Comparison of ENCODE assay signal across 11 cellular contexts in genomic region chr11:2389344-2390026, GRCh38. TPM values are rescaled to one million over a fixed set of nuclear protein-coding genes. Genes with fewer than 3 reads are reported as not detected.
A peak's percentile ranks its signal among the peaks of the same experiment; 100 is the strongest.
DNase-seq lines count a peak whose midpoint lies in the region; ATAC-seq and TF ChIP-seq lines count a peak whose summit lies in the region.
"Had no signal": no experiment of that assay in that cellular context is flagged by ENCODE, and none has a peak within 500 bp of the region (broad histone marks: within the 10 kb centered on the region; RNA-seq: fewer than 3 reads in every experiment).

No MANE protein-coding gene starts in this region.

- H3K9me3 Mint-ChIP-seq in CD8-positive, alpha-beta memory T cell, result no peaks in the 10 kb centered on the region
- no peaks in the 10 kb centered on the region for H3K9me3 Mint-ChIP-seq in endodermal cell

- H3K4me1 Mint-ChIP-seq in CD8-positive, alpha-beta memory T cell, result peaks cover 48 to 63% (median 52%) of the 10 kb centered on the region in 3 donors
- H3K4me1 Mint-ChIP-seq in endodermal cell, result no peaks in the 10 kb centered on the region

- H3K36me3 Mint-ChIP-seq in CD8-positive, alpha-beta memory T cell, result peaks cover 0 to 33% (median 0%) of the 10 kb centered on the region in 3 donors
- peaks cover 17% of the 10 kb centered on the region for H3K36me3 Mint-ChIP-seq in endodermal cell (ENCODE audit: low read depth)

- no peaks in the 10 kb centered on the region for H3K36me3 ChIP-seq in CD8-positive, alpha-beta memory T cell (ENCODE audit: insufficient read depth, low read length)
- peaks cover 8% of the 10 kb centered on the region for H3K36me3 ChIP-seq in endodermal cell (ENCODE audit: control insufficient read depth, insufficient read depth, low read length)
- H3K36me3 ChIP-seq in prostate gland, result peaks cover 0 to 4% of the 10 kb centered on the region in 2 donors

- CTCF ChIA-PET in CD8-positive, alpha-beta memory T cell (lab: Charles Lee), result no interaction called here

- no peak for ATAC-seq in HG02642 (IDR thresholded peaks at IDR 0.05; ENCODE audit: poor library complexity, unreplicated experiment)

- H3K4me3 ChIP-seq in CD8-positive, alpha-beta memory T cell (ENCODE audit: low read length), result no peak overlapping the region
- H3K4me3 ChIP-seq in LNCaP clone FGC (ENCODE audit: low read depth, low read length) (no peak overlapping the region), endodermal cell (ENCODE audit: low read length) (no peak overlapping the region), prostate gland (no peak overlapping the region)

- peak overlapping the region; percentile 51 for H3K27ac ChIP-seq in CD8-positive, alpha-beta memory T cell (ENCODE audit: low read depth, low read length)
- H3K27ac ChIP-seq in endodermal cell (ENCODE audit: low read depth, low read length) (no peak overlapping the region), prostate gland (peak overlapping the region; percentile 46 to 71)

- TF ChIP-seq POLR2A in prostate gland (IDR thresholded peaks at IDR 0.05), result no peak

- peak overlapping the region; percentile 78 to 98 (median 90) for H3K27ac Mint-ChIP-seq in CD8-positive, alpha-beta memory T cell
- peak overlapping the region; percentile 68 for H3K27ac Mint-ChIP-seq in endodermal cell

- 0 out of 2 replicates have a peak, but pooled peaks have one; percentile 3 for TF ChIP-seq CTCF in LNCaP clone FGC (IDR thresholded peaks at IDR 0.05; ENCODE audit: control insufficient read depth, extremely low read depth, insufficient read depth)
- peak; percentile 46 for TF ChIP-seq CTCF in endodermal cell (conservative IDR thresholded peaks at IDR 0.05)
- TF ChIP-seq CTCF in prostate gland (IDR thresholded peaks at IDR 0.05), result no peak

- H3K27me3 Mint-ChIP-seq in CD8-positive, alpha-beta memory T cell, result no peaks in the 10 kb centered on the region
- H3K27me3 Mint-ChIP-seq in endodermal cell (ENCODE audit: insufficient read depth), result no peaks in the 10 kb centered on the region

- H3K27me3 ChIP-seq in CD8-positive, alpha-beta memory T cell (ENCODE audit: insufficient read depth, low read length, poor library complexity, severe bottlenecking), result no peaks in the 10 kb centered on the region
- H3K27me3 ChIP-seq in endodermal cell (ENCODE audit: control insufficient read depth, insufficient read depth, low read length, poor library complexity, severe bottlenecking) (no peaks in the 10 kb centered on the region), prostate gland (replicated peaks; ENCODE audit: insufficient read depth) (no peaks in the 10 kb centered on the region)

- H3K4me1 ChIP-seq in CD8-positive, alpha-beta memory T cell (ENCODE audit: insufficient read depth, low read length), result peaks cover 62% of the 10 kb centered on the region
- H3K4me1 ChIP-seq in endodermal cell (ENCODE audit: control insufficient read depth, insufficient read depth, low read length) (no peaks in the 10 kb centered on the region), prostate gland (replicated peaks) (peaks cover 41% of the 10 kb centered on the region)

- H3K4me3 Mint-ChIP-seq in CD8-positive, alpha-beta memory T cell, result peak overlapping the region; percentile 29 to 89 (median 67)
- H3K4me3 Mint-ChIP-seq in endodermal cell, result no peak overlapping the region

- H3K9ac ChIP-seq in endodermal cell (ENCODE audit: extremely low read depth, low read length, poor library complexity, severe bottlenecking), result no peak overlapping the region

- intact Hi-C loops in prostate gland (cut with DNase I), result no loop called here

- DNase-seq in CD8-positive, alpha-beta memory T cell, result no peak
- DNase-seq in LNCaP clone FGC (ENCODE audit: low read depth) (no peak), endodermal cell (no peak), prostate gland (ENCODE audit: low spot score) (no peak), COR-L47 (lab: John Stamatoyannopoulos, UW) (no peak), iPS-NIHi11 (ENCODE audit: low spot score) (no peak), cerebellar nuclear complex (lab: John Stamatoyannopoulos, UW) (no peak)
- DNase-seq: GDM1, KBM-7 had no signal

- no peaks in the 10 kb centered on the region for H3K9me3 ChIP-seq in CD8-positive, alpha-beta memory T cell (ENCODE audit: low read length)
- no peaks in the 10 kb centered on the region for H3K9me3 ChIP-seq in endodermal cell (ENCODE audit: control insufficient read depth, low read length)
- H3K9me3 ChIP-seq in prostate gland, result no peaks in the 10 kb centered on the region

- WGBS in endodermal cell (ENCODE audit: insufficient coverage in 1 of 2, insufficient read length in 1 of 2), 2 experiments, result 83 to 84% methylated on average over 10 to 14 of the region's 14 CpGs
- 45% methylated on average over 14 of the region's 14 CpGs for WGBS in prostate gland

- POLR2A ChIA-PET in CD8-positive, alpha-beta memory T cell (lab: Charles Lee), result interaction anchor here (1.7 kb wide), 1 partner anchor 12 kb away, joined by 6 read pairs; the partner anchor contains the start of gene CD81

RNA-seq across cellular contexts. Expression of gene TSSC4, which starts 11.1 kb away (rescaled TPM):
- 10 to 100 TPM; 79.6 to 84.1 TPM for total RNA-seq in CD8-positive, alpha-beta memory T cell
- 85.6 TPM for polyA plus RNA-seq in CD8-positive, alpha-beta memory T cell
- total RNA-seq in endodermal cell (10 to 100 TPM; 47.2 to 51.1 TPM), prostate gland (10 to 100 TPM; 40.4 to 71.1 TPM)
- 27.2 TPM for polyA plus RNA-seq in endodermal cell (2013, experiment 1 of 2)
- 25.0 TPM for polyA plus RNA-seq in endodermal cell (2013, experiment 2 of 2)

RNA-seq across cellular contexts. Expression of gene CD81, which starts 12.4 kb away (rescaled TPM):
- total RNA-seq in CD8-positive, alpha-beta memory T cell, result 100 to 1,000 TPM; 176 to 189 TPM
- 107 TPM for polyA plus RNA-seq in CD8-positive, alpha-beta memory T cell
- 100 to 1,000 TPM; 275 to 331 TPM for total RNA-seq in endodermal cell
- 204 TPM for polyA plus RNA-seq in endodermal cell (2013, experiment 1 of 2)
- polyA plus RNA-seq in endodermal cell (2013, experiment 2 of 2), result 188 TPM
- total RNA-seq in prostate gland, result 100 to 1,000 TPM; 472 to 927 TPM

RNA-seq across cellular contexts. Expression of gene TRPM5, which starts 54.8 kb away (rescaled TPM):
- total RNA-seq in CD8-positive, alpha-beta memory T cell, result not detected
- polyA plus RNA-seq in CD8-positive, alpha-beta memory T cell, result not detected
- under 1 TPM; 0.11 TPM for total RNA-seq in endodermal cell
- 0.18 TPM for polyA plus RNA-seq in endodermal cell (2013, experiment 1 of 2)
- polyA plus RNA-seq in endodermal cell (2013, experiment 2 of 2), result 0.08 TPM
- under 1 TPM in 1 of 2 donors, not detected in 1; 0.68 TPM for total RNA-seq in prostate gland
- total RNA-seq: H4 had no signal

RNA-seq across cellular contexts. Expression of gene KCNQ1, which starts 55.3 kb away (rescaled TPM):
- 1 to 10 TPM; 2.6 to 3.4 TPM for total RNA-seq in CD8-positive, alpha-beta memory T cell
- 5.7 TPM for polyA plus RNA-seq in CD8-positive, alpha-beta memory T cell
- total RNA-seq in endodermal cell (1 to 10 TPM; 1.8 to 3.5 TPM), prostate gland (10 to 100 TPM; 10.0 to 33.8 TPM)
- 1.0 TPM for polyA plus RNA-seq in endodermal cell (2013, experiment 1 of 2)
- 0.46 TPM for polyA plus RNA-seq in endodermal cell (2013, experiment 2 of 2)

Comparison
In these comparisons a context has a peak if more than half of its experiments do, and no peak if none do; other contexts are left out.
1. CTCF ChIP-seq: peak in LNCaP clone FGC (single experiment) and endodermal cell (single experiment); none in prostate gland (0 of 4).